Comparison of ENCODE assay signal across 1 cellular context in the genomic region with DNA sequence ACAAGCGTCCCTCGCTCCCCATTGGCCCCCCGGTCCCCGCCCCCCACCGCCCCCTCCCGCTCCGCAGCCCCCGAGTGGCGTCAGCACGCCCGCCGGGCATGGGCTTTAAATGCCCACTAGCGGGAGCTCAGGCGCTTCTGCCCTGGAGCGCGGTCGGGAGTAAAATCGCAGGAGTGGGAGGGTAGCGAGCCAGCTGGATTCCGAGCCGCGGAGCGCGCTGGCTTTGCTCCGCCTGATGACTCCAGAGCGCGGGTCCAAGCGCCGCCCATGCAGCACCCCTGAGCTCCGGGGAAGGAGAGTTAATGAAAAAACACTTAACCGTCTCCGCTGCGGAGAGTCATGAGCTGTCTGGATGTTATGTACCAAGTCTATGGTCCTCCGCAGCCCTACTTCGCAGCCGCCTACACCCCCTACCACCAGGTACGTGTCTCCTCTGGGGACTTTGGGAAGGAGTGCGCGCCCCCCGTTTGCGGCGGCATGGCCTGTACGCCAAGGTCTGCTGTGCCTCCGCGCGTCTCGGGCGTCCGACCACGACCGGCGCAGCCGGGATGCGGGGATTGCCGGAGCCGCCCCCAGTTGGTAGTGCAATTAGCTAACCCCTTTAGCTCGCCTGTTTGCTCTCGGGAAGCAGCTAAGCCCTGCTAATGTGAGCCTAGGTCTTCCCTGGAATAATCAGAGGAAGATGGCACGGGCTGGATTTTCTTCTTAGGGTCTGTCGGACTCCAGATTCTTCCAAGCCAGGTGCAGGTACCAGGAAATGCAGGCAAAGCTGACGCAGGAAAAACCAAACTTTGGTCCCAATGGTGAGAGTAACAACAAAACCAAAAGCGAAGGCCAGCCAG.
TF ChIP-seq lines count a peak whose summit lies in the region.

A gene with protein sequence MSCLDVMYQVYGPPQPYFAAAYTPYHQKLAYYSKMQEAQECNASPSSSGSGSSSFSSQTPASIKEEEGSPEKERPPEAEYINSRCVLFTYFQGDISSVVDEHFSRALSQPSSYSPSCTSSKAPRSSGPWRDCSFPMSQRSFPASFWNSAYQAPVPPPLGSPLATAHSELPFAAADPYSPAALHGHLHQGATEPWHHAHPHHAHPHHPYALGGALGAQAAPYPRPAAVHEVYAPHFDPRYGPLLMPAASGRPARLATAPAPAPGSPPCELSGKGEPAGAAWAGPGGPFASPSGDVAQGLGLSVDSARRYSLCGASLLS (plus strand): TSS at position 134 of the 842 bp plus-strand sequence. CDS start 206 bp downstream, at position 340.

TF ChIP-seq in HEK293, 187 proteins besides CTCF, POLR2A, EP300 and RAD21 (continued from another document and continues in another):
- TF ChIP-seq ZNF830 (tag by site-specific recombination; IDR thresholded peaks at IDR 0.05; ENCODE audit: low read depth), result no peak
- peak; percentile 69 for TF ChIP-seq ZIC2 (tag by site-specific recombination; IDR thresholded peaks at IDR 0.05)
- no peak for TF ChIP-seq ZNF121 (tag by site-specific recombination; IDR thresholded peaks at IDR 0.05)
- TF ChIP-seq SP3 (tag by site-specific recombination; IDR thresholded peaks at IDR 0.05), result peak; percentile 33; the same call in 1 of the 2 replicates
- no peak for TF ChIP-seq ZNF24 (tag by site-specific recombination; IDR thresholded peaks at IDR 0.05)
- TF ChIP-seq, protein P1, sequence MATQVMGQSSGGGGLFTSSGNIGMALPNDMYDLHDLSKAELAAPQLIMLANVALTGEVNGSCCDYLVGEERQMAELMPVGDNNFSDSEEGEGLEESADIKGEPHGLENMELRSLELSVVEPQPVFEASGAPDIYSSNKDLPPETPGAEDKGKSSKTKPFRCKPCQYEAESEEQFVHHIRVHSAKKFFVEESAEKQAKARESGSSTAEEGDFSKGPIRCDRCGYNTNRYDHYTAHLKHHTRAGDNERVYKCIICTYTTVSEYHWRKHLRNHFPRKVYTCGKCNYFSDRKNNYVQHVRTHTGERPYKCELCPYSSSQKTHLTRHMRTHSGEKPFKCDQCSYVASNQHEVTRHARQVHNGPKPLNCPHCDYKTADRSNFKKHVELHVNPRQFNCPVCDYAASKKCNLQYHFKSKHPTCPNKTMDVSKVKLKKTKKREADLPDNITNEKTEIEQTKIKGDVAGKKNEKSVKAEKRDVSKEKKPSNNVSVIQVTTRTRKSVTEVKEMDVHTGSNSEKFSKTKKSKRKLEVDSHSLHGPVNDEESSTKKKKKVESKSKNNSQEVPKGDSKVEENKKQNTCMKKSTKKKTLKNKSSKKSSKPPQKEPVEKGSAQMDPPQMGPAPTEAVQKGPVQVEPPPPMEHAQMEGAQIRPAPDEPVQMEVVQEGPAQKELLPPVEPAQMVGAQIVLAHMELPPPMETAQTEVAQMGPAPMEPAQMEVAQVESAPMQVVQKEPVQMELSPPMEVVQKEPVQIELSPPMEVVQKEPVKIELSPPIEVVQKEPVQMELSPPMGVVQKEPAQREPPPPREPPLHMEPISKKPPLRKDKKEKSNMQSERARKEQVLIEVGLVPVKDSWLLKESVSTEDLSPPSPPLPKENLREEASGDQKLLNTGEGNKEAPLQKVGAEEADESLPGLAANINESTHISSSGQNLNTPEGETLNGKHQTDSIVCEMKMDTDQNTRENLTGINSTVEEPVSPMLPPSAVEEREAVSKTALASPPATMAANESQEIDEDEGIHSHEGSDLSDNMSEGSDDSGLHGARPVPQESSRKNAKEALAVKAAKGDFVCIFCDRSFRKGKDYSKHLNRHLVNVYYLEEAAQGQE (tag by site-specific recombination; IDR thresholded peaks at IDR 0.05), result 0 out of 2 replicates have a peak, but pooled peaks have one; percentile 36
- no peak; the same call in 1 of the 2 replicates for TF ChIP-seq ZNF792 (tag by site-specific recombination; IDR thresholded peaks at IDR 0.05)
- TF ChIP-seq YY1 (tag by site-specific recombination; IDR thresholded peaks at IDR 0.05), result no peak
- peak; percentile 74 for TF ChIP-seq ZFHX2 (tag by site-specific recombination; conservative IDR thresholded peaks at IDR 0.05)
- TF ChIP-seq, protein P2, sequence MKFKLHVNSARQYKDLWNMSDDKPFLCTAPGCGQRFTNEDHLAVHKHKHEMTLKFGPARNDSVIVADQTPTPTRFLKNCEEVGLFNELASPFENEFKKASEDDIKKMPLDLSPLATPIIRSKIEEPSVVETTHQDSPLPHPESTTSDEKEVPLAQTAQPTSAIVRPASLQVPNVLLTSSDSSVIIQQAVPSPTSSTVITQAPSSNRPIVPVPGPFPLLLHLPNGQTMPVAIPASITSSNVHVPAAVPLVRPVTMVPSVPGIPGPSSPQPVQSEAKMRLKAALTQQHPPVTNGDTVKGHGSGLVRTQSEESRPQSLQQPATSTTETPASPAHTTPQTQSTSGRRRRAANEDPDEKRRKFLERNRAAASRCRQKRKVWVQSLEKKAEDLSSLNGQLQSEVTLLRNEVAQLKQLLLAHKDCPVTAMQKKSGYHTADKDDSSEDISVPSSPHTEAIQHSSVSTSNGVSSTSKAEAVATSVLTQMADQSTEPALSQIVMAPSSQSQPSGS (tag by site-specific recombination; IDR thresholded peaks at IDR 0.05; ENCODE audit: low read depth), result no peak
- TF ChIP-seq, protein P3, sequence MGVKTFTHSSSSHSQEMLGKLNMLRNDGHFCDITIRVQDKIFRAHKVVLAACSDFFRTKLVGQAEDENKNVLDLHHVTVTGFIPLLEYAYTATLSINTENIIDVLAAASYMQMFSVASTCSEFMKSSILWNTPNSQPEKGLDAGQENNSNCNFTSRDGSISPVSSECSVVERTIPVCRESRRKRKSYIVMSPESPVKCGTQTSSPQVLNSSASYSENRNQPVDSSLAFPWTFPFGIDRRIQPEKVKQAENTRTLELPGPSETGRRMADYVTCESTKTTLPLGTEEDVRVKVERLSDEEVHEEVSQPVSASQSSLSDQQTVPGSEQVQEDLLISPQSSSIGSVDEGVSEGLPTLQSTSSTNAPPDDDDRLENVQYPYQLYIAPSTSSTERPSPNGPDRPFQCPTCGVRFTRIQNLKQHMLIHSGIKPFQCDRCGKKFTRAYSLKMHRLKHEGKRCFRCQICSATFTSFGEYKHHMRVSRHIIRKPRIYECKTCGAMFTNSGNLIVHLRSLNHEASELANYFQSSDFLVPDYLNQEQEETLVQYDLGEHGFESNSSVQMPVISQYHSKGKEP (tag by site-specific recombination; IDR thresholded peaks at IDR 0.05), result no peak
- 0 out of 2 replicates have a peak, but pooled peaks have one; percentile 17 for TF ChIP-seq KLF16 (tag by site-specific recombination; IDR thresholded peaks at IDR 0.05)
- TF ChIP-seq ZNF114 (tag by site-specific recombination; IDR thresholded peaks at IDR 0.05), result no peak
- no peak for TF ChIP-seq HOXC10 (CRISPR knock-in tag; IDR thresholded peaks at IDR 0.05)
- TF ChIP-seq, protein P4, sequence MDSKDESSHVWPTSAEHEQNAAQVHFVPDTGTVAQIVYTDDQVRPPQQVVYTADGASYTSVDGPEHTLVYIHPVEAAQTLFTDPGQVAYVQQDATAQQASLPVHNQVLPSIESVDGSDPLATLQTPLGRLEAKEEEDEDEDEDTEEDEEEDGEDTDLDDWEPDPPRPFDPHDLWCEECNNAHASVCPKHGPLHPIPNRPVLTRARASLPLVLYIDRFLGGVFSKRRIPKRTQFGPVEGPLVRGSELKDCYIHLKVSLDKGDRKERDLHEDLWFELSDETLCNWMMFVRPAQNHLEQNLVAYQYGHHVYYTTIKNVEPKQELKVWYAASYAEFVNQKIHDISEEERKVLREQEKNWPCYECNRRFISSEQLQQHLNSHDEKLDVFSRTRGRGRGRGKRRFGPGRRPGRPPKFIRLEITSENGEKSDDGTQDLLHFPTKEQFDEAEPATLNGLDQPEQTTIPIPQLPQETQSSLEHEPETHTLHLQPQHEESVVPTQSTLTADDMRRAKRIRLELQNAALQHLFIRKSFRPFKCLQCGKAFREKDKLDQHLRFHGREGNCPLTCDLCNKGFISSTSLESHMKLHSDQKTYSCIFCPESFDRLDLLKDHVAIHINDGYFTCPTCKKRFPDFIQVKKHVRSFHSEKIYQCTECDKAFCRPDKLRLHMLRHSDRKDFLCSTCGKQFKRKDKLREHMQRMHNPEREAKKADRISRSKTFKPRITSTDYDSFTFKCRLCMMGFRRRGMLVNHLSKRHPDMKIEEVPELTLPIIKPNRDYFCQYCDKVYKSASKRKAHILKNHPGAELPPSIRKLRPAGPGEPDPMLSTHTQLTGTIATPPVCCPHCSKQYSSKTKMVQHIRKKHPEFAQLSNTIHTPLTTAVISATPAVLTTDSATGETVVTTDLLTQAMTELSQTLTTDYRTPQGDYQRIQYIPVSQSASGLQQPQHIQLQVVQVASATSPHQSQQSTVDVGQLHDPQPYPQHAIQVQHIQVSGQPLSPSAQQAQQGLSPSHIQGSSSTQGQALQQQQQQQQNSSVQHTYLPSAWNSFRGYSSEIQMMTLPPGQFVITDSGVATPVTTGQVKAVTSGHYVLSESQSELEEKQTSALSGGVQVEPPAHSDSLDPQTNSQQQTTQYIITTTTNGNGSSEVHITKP (tag by site-specific recombination; IDR thresholded peaks at IDR 0.05), result peak; percentile 72
- TF ChIP-seq TCF7L2 (IDR thresholded peaks at IDR 0.05; ENCODE audit: borderline replicate concordance, low read depth, low read length), result no peak
- TF ChIP-seq, protein P5, sequence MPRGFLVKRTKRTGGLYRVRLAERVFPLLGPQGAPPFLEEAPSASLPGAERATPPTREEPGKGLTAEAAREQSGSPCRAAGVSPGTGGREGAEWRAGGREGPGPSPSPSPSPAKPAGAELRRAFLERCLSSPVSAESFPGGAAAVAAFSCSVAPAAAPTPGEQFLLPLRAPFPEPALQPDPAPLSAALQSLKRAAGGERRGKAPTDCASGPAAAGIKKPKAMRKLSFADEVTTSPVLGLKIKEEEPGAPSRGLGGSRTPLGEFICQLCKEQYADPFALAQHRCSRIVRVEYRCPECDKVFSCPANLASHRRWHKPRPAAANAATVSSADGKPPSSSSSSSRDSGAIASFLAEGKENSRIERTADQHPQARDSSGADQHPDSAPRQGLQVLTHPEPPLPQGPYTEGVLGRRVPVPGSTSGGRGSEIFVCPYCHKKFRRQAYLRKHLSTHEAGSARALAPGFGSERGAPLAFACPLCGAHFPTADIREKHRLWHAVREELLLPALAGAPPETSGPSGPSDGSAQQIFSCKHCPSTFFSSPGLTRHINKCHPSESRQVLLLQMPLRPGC (tag by site-specific recombination; IDR thresholded peaks at IDR 0.05), result no peak
- no peak; the same call in 1 of the 2 replicates for TF ChIP-seq SP7 (tag by site-specific recombination; IDR thresholded peaks at IDR 0.05)
- no peak for TF ChIP-seq OSR2 (tag by site-specific recombination; IDR thresholded peaks at IDR 0.05)
- TF ChIP-seq, protein P6, sequence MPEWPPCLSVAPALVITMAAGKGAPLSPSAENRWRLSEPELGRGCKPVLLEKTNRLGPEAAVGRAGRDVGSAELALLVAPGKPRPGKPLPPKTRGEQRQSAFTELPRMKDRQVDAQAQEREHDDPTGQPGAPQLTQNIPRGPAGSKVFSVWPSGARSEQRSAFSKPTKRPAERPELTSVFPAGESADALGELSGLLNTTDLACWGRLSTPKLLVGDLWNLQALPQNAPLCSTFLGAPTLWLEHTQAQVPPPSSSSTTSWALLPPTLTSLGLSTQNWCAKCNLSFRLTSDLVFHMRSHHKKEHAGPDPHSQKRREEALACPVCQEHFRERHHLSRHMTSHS (tag by site-specific recombination; IDR thresholded peaks at IDR 0.05), result no peak
- TF ChIP-seq ZNF791 (tag by site-specific recombination; IDR thresholded peaks at IDR 0.05), result no peak
- TF ChIP-seq ZNF548 (tag by site-specific recombination; IDR thresholded peaks at IDR 0.05), result no peak
- TF ChIP-seq, protein P7, sequence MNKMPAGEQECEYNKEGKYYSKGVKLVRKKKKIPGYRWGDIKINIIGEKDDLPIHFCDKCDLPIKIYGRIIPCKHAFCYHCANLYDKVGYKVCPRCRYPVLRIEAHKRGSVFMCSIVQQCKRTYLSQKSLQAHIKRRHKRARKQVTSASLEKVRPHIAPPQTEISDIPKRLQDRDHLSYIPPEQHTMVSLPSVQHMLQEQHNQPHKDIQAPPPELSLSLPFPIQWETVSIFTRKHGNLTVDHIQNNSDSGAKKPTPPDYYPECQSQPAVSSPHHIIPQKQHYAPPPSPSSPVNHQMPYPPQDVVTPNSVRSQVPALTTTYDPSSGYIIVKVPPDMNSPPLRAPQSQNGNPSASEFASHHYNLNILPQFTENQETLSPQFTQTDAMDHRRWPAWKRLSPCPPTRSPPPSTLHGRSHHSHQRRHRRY (tag by site-specific recombination; IDR thresholded peaks at IDR 0.05), result no peak
- TF ChIP-seq ZNF561 (tag by site-specific recombination; IDR thresholded peaks at IDR 0.05; ENCODE audit: borderline replicate concordance), result peak; percentile 23; the same call in 1 of the 2 replicates
- TF ChIP-seq ZNF223 (tag by site-specific recombination; IDR thresholded peaks at IDR 0.05), result no peak
- no peak for TF ChIP-seq SETDB1 (IDR thresholded peaks at IDR 0.05; ENCODE audit: insufficient read length, low read length)
- no peak for TF ChIP-seq ZNF623 (tag by site-specific recombination; IDR thresholded peaks at IDR 0.05)
- TF ChIP-seq ZNF311 (tag by site-specific recombination; IDR thresholded peaks at IDR 0.05; ENCODE audit: borderline replicate concordance), result no peak
- peak; percentile 65 for TF ChIP-seq ZEB2 (tag by site-specific recombination; IDR thresholded peaks at IDR 0.05)
- TF ChIP-seq IKZF3 (tag by site-specific recombination; IDR thresholded peaks at IDR 0.05), result peak; percentile 20; the same call in 1 of the 2 replicates
- TF ChIP-seq ZNF571 (tag by site-specific recombination; IDR thresholded peaks at IDR 0.05), result no peak
- TF ChIP-seq ZXDB (tag by site-specific recombination; IDR thresholded peaks at IDR 0.05), result peak; percentile 45
- no peak for TF ChIP-seq ZNF211 (tag by site-specific recombination; IDR thresholded peaks at IDR 0.05; ENCODE audit: low read depth)
- 0 out of 2 replicates have a peak, but pooled peaks have one; percentile 27 for TF ChIP-seq ZNF76 (tag by site-specific recombination; IDR thresholded peaks at IDR 0.05; ENCODE audit: borderline replicate concordance, low read depth)
- peak; percentile 58 for TF ChIP-seq GLIS2 (tag by site-specific recombination; IDR thresholded peaks at IDR 0.05)
- TF ChIP-seq ZNF140 (tag by site-specific recombination; IDR thresholded peaks at IDR 0.05), result no peak
- TF ChIP-seq ZNF843 (tag by site-specific recombination; IDR thresholded peaks at IDR 0.05), result no peak
- TF ChIP-seq ZNF426 (tag by site-specific recombination; IDR thresholded peaks at IDR 0.05), result no peak
- 0 out of 2 replicates have a peak, but pooled peaks have one; percentile 10 for TF ChIP-seq ZNF629 (tag by site-specific recombination; IDR thresholded peaks at IDR 0.05)
- no peak for TF ChIP-seq SALL2 (tag by site-specific recombination; IDR thresholded peaks at IDR 0.05; ENCODE audit: borderline replicate concordance)
- TF ChIP-seq ZSCAN23 (tag by site-specific recombination; IDR thresholded peaks at IDR 0.05), result no peak
- no peak for TF ChIP-seq REPIN1 (tag by site-specific recombination; IDR thresholded peaks at IDR 0.05; ENCODE audit: low read depth)
- TF ChIP-seq, protein P8, sequence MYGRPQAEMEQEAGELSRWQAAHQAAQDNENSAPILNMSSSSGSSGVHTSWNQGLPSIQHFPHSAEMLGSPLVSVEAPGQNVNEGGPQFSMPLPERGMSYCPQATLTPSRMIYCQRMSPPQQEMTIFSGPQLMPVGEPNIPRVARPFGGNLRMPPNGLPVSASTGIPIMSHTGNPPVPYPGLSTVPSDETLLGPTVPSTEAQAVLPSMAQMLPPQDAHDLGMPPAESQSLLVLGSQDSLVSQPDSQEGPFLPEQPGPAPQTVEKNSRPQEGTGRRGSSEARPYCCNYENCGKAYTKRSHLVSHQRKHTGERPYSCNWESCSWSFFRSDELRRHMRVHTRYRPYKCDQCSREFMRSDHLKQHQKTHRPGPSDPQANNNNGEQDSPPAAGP (tag by site-specific recombination; IDR thresholded peaks at IDR 0.05), result no peak
